In the genomic region with DNA sequence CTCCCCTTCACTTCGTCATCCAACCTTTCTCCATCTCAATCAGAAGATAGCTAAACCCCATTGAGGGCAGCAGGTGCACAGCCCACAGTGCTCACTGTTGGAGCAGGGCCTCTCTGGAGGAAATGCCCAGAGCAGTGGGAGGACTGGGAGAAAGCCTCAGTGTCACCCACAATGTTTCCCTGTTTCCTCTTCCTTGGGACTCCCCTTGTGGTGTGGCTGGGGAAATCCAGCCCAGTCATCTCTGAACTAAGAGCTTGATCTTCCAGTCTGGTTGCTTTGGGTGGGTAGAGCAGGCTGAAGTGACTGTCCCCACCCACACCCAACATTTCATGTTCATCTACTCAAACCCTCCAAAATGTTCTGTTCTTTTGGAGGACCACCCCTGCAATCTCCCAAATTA, we compare ENCODE assay signal across 10 cellular contexts. TPM values are rescaled to one million over a fixed set of nuclear protein-coding genes. Genes with fewer than 3 reads are reported as not detected.
DNase-seq lines count a peak whose midpoint lies in the region; ATAC-seq, FAIRE-seq and TF ChIP-seq lines count a peak whose summit lies in the region.
"Had no signal": no experiment of that assay in that cellular context is flagged by ENCODE, and none has a peak within 500 bp of the region (broad histone marks: within the 10 kb centered on the region; RNA-seq: fewer than 3 reads in every experiment).

No MANE protein-coding gene starts in this region.

- H3K27ac ChIP-seq in mammary epithelial cell (ENCODE audit: insufficient read depth, low read depth, low read length) = no peak overlapping the region
- H3K27ac ChIP-seq in breast epithelium = no peak overlapping the region
- H3K27ac ChIP-seq in GM12878 (ENCODE audit: control insufficient read depth, insufficient read depth) = peak overlapping the region; percentile 30
- H3K27ac ChIP-seq in upper lobe of left lung = no peak overlapping the region
- no peak overlapping the region for H3K27ac ChIP-seq in SK-N-SH (ENCODE audit: low read depth in 2 of 2, low read length in 1 of 2)
- no peak overlapping the region for H3K27ac ChIP-seq in suprapubic skin

- no TSS peak for BruUV-seq in mammary epithelial cell (replicated peaks; lab: Mats Ljungman, UMichigan)
- no TSS peak for BruUV-seq in GM12878 (replicated peaks; lab: Mats Ljungman, UMichigan)

- RAD21 ChIA-PET in GM12878 (lab: Charles Lee; ENCODE audit: unreplicated experiment) = interaction anchor here (1.0 to 3.0 kb wide), 5 partner anchors 12 to 172 kb away, joined by 3 to 27 read pairs (median 12); no protein-coding TSS in a partner anchor

- WGBS in mammary epithelial cell (ENCODE audit: low coverage, missing lambda C conversion rate) = 92% methylated on average over 1 of the region's 1 CpG
- 0% methylated on average over 1 of the region's 1 CpG for WGBS in GM12878 (ENCODE audit: insufficient coverage, insufficient replicate concordance, low lambda C conversion rate, missing lambda C conversion rate)
- 87 to 90% methylated on average over 1 of the region's 1 CpG for WGBS in upper lobe of left lung, 2 donors
- 94% methylated on average over 1 of the region's 1 CpG for WGBS in SK-N-SH (ENCODE audit: low lambda C conversion rate)
- 93% methylated on average over 1 of the region's 1 CpG for WGBS in suprapubic skin

- H3K27me3 ChIP-seq in mammary epithelial cell (ENCODE audit: insufficient read depth, low read length) (no peaks in the 10 kb centered on the region), breast epithelium (no peaks in the 10 kb centered on the region), GM12878 (replicated peaks in 1 of 2; ENCODE audit: control insufficient read depth in 2 of 2, insufficient read depth in 2 of 2, low read length in 1 of 2) (no peaks in the 10 kb centered on the region), upper lobe of left lung (no peaks in the 10 kb centered on the region), SK-N-SH (ENCODE audit: insufficient read depth) (no peaks in the 10 kb centered on the region), suprapubic skin (no peaks in the 10 kb centered on the region)

- FAIRE-seq in GM12878 (lab: Jason Lieb, UNC) = peak; percentile 35
- FAIRE-seq: islet of Langerhans had no signal

- dilution Hi-C loops in mammary epithelial cell (cut with HindIII; ENCODE audit: low sequenced_read_pairs) = no loop called here

- H3K36me3 ChIP-seq in mammary epithelial cell (ENCODE audit: insufficient read depth, low read length) = no peaks in the 10 kb centered on the region
- no peaks in the 10 kb centered on the region for H3K36me3 ChIP-seq in breast epithelium
- H3K36me3 ChIP-seq in GM12878 (ENCODE audit: control insufficient read depth in 2 of 2, insufficient read depth in 2 of 2, low read length in 1 of 2) = no peaks in the 10 kb centered on the region
- no peaks in the 10 kb centered on the region for H3K36me3 ChIP-seq in upper lobe of left lung
- H3K36me3 ChIP-seq in SK-N-SH (replicated peaks in 1 of 2; ENCODE audit: control insufficient read depth in 1 of 2, insufficient read depth in 2 of 2, low read length in 1 of 2) = no peaks in the 10 kb centered on the region
- no peaks in the 10 kb centered on the region for H3K36me3 ChIP-seq in suprapubic skin

- no peak overlapping the region for H3K9ac ChIP-seq in mammary epithelial cell (ENCODE audit: insufficient read depth, low read length)
- no peak overlapping the region for H3K9ac ChIP-seq in GM12878 (ENCODE audit: control insufficient read depth, insufficient read depth, low read length)
- H3K9ac ChIP-seq in SK-N-SH = no peak overlapping the region

- H3K4me1 ChIP-seq in mammary epithelial cell (ENCODE audit: insufficient read depth, low read length) (peaks cover 5% of the 10 kb centered on the region), breast epithelium (no peaks in the 10 kb centered on the region), GM12878 (ENCODE audit: control insufficient read depth, insufficient read depth, low read length) (peaks cover 67% of the 10 kb centered on the region), upper lobe of left lung (peaks cover 0 to 10% (median 7%) of the 10 kb centered on the region in 4 donors), SK-N-SH (ENCODE audit: control insufficient read depth in 1 of 2, insufficient read depth in 2 of 2, low read depth in 1 of 2, low read length in 1 of 2) (no peaks in the 10 kb centered on the region; a peak in 1 of 4 replicates), suprapubic skin (peaks cover 10% of the 10 kb centered on the region)

- H2AFZ ChIP-seq in mammary epithelial cell (ENCODE audit: low read depth, low read length) = no peak overlapping the region
- no peak overlapping the region for H2AFZ ChIP-seq in GM12878 (ENCODE audit: control insufficient read depth, low read depth, low read length)
- no peak overlapping the region for H2AFZ ChIP-seq in SK-N-SH (ENCODE audit: low read depth)

- peak; percentile 90 to 91; a peak in 3 of 4 replicates for TF ChIP-seq EP300 in GM12878 (IDR thresholded peaks at IDR 0.05; ENCODE audit: borderline replicate concordance in 1 of 2, control insufficient read depth in 1 of 2, low read depth in 2 of 2, low read length in 2 of 2)
- TF ChIP-seq EP300 in upper lobe of left lung (IDR thresholded peaks at IDR 0.05) = no peak
- TF ChIP-seq EP300 in SK-N-SH (IDR thresholded peaks at IDR 0.05; ENCODE audit: borderline replicate concordance in 1 of 2, low read depth in 1 of 2, low read length in 1 of 2) = no peak
- TF ChIP-seq EP300 in suprapubic skin (IDR thresholded peaks at IDR 0.05) = no peak

- in situ Hi-C loops in mammary epithelial cell (cut with MboI; ENCODE audit: low sequenced_read_pairs in 2 of 2) (loop anchor here (5.0 to 25.0 kb wide), 2 partner anchors 172 to 177 kb away; no protein-coding TSS in a partner anchor), GM12878 (cut with MboI) (no loop called here)

- POLR2A ChIA-PET in GM12878 (lab: Charles Lee) (interaction anchor here (1.3 kb wide), 1 partner anchor 32 kb away, joined by 4 read pairs; no protein-coding TSS in a partner anchor), SK-N-SH (lab: Yijun Ruan, JAX) (no interaction called here)

- no peaks in the 10 kb centered on the region for H3K9me3 ChIP-seq in mammary epithelial cell (replicated peaks; ENCODE audit: insufficient read depth, low read length)
- no peaks in the 10 kb centered on the region for H3K9me3 ChIP-seq in breast epithelium
- H3K9me3 ChIP-seq in GM12878 (replicated peaks; ENCODE audit: control insufficient read depth, insufficient read depth, low read length) = no peaks in the 10 kb centered on the region; the same call in 2 of the 3 replicates
- H3K9me3 ChIP-seq in upper lobe of left lung = no peaks in the 10 kb centered on the region
- no peaks in the 10 kb centered on the region for H3K9me3 ChIP-seq in SK-N-SH
- H3K9me3 ChIP-seq in suprapubic skin = no peaks in the 10 kb centered on the region

- TF ChIP-seq RAD21 in GM12878 (IDR thresholded peaks at IDR 0.05; ENCODE audit: insufficient read depth, low read depth, low read length) (no peak), SK-N-SH (IDR thresholded peaks at IDR 0.05; ENCODE audit: low read length) (no peak)

- intact Hi-C loops in mammary epithelial cell (cut with micrococcal nuclease) (loop anchor here (10.0 kb wide), 1 partner anchor 620 kb away; no protein-coding TSS in a partner anchor), breast epithelium (cut with DNase I; ENCODE audit: low total_unique reads) (no loop called here), GM12878 (cut with micrococcal nuclease; ENCODE audit: unreplicated experiment) (loop anchor here (5.0 to 10.0 kb wide), 3 partner anchors 97 to 360 kb away; partner anchors contain the start of gene CCDC83)

- H3K79me2 ChIP-seq in mammary epithelial cell (ENCODE audit: insufficient read depth, low read length) = no peaks in the 10 kb centered on the region
- no peaks in the 10 kb centered on the region for H3K79me2 ChIP-seq in GM12878 (ENCODE audit: control insufficient read depth, insufficient read depth, low read length)
- H3K79me2 ChIP-seq in SK-N-SH (ENCODE audit: insufficient read depth) = no peaks in the 10 kb centered on the region

- no peaks in the 10 kb centered on the region for H3K9me2 ChIP-seq in SK-N-SH

- SMC1A ChIA-PET in GM12878 (lab: Charles Lee; ENCODE audit: uncharacterized antibody, unreplicated experiment) = interaction anchor here (0.8 to 6.4 kb wide), 13 partner anchors 10 to 185 kb away, joined by 3 to 78 read pairs (median 4); partner anchors contain the start of gene PICALM

- TF ChIP-seq CTCF in mammary epithelial cell (conservative IDR thresholded peaks at IDR 0.05 in 1 of 2, IDR thresholded peaks at IDR 0.05 in 1 of 2; ENCODE audit: extremely low read depth in 1 of 2, insufficient read depth in 1 of 2, low read depth in 1 of 2, low read length in 2 of 2) (peak; percentile 3 to 32), breast epithelium (IDR thresholded peaks at IDR 0.05) (no peak), GM12878 (IDR thresholded peaks at IDR 0.05 in 2 of 3, conservative IDR thresholded peaks at IDR 0.05 in 1 of 3; ENCODE audit: control insufficient read depth in 2 of 3, extremely low read depth in 1 of 3, insufficient read depth in 1 of 3, low read depth in 3 of 3, low read length in 3 of 3) (no peak), upper lobe of left lung (IDR thresholded peaks at IDR 0.05) (peak in 1 of 6 experiments; percentile 7), SK-N-SH (IDR thresholded peaks at IDR 0.05) (no peak; the same call in 1 of the 2 replicates), suprapubic skin (IDR thresholded peaks at IDR 0.05) (no peak)

- ATAC-seq in HG03558 (IDR thresholded peaks at IDR 0.05; ENCODE audit: extremely low read depth, unreplicated experiment) (peak; percentile 30), GM12878 (peak; percentile 58), upper lobe of left lung (ENCODE audit: low FRiP score in 2 of 2) (peak; percentile 18 to 44)
- ATAC-seq: CD8-positive, alpha-beta T cell had no signal

- no peaks in the 10 kb centered on the region for H3F3A ChIP-seq in SK-N-SH (replicated peaks; ENCODE audit: insufficient read depth)

- H3K4me3 ChIP-seq in mammary epithelial cell (replicated peaks in 1 of 3; ENCODE audit: insufficient read depth in 1 of 3, low read depth in 2 of 3, low read length in 3 of 3) (no peak overlapping the region), breast epithelium (no peak overlapping the region), GM12878 (no peak overlapping the region), upper lobe of left lung (no peak overlapping the region), SK-N-SH (ENCODE audit: low read depth in 2 of 2, low read length in 1 of 2) (no peak overlapping the region), suprapubic skin (no peak overlapping the region)

- H4K20me1 ChIP-seq in mammary epithelial cell (ENCODE audit: insufficient read depth, low read length) = no peaks in the 10 kb centered on the region
- no peaks in the 10 kb centered on the region for H4K20me1 ChIP-seq in GM12878 (ENCODE audit: control insufficient read depth, insufficient read depth)
- no peaks in the 10 kb centered on the region for H4K20me1 ChIP-seq in SK-N-SH (ENCODE audit: insufficient read depth)

- H3K4me2 ChIP-seq in mammary epithelial cell (ENCODE audit: insufficient read depth, low read depth, low read length) = no peak overlapping the region
- H3K4me2 ChIP-seq in GM12878 (ENCODE audit: control insufficient read depth, insufficient read depth) = peak overlapping the region; percentile 45
- no peak overlapping the region for H3K4me2 ChIP-seq in SK-N-SH

- DNase-seq in mammary epithelial cell (peak; percentile 73), breast epithelium (ENCODE audit: low spot score in 2 of 2) (no peak), GM12878 (ENCODE audit: low read depth, low spot score) (peak; percentile 91), upper lobe of left lung (no peak), NCI-H1048 (lab: John Stamatoyannopoulos, UW) (no peak), SK-N-SH (no peak), suprapubic skin (ENCODE audit: low spot score in 2 of 2) (no peak)
- DNase-seq: CD8-positive, alpha-beta T cell had no signal

- CTCF ChIA-PET in mammary epithelial cell (lab: Charles Lee; ENCODE audit: low non-redundant PET) (no interaction called here), GM12878 (lab: Yijun Ruan, JAX) (interaction anchor here (0.7 to 7.7 kb wide), 5 partner anchors 13 to 173 kb away, joined by 3 to 103 read pairs (median 5); partner anchors contain the start of gene PICALM), SK-N-SH (lab: Yijun Ruan, JAX) (interaction anchor here (1.0 to 5.0 kb wide), 3 partner anchors 9 to 172 kb away, joined by 3 to 42 read pairs (median 3); no protein-coding TSS in a partner anchor)

- TF ChIP-seq POLR2A in breast epithelium (IDR thresholded peaks at IDR 0.05) = no peak
- no peak for TF ChIP-seq POLR2A in GM12878 (IDR thresholded peaks at IDR 0.05; ENCODE audit: low read depth, low read length)
- no peak for TF ChIP-seq POLR2A in upper lobe of left lung (IDR thresholded peaks at IDR 0.05)
- TF ChIP-seq POLR2A in suprapubic skin (IDR thresholded peaks at IDR 0.05) = no peak

RNA-seq across cellular contexts. Expression of gene EED, which starts 29.8 kb away (rescaled TPM):
- total RNA-seq in mammary epithelial cell = 10 to 100 TPM; 15.8 to 25.5 TPM
- 14.0 TPM for polyA plus RNA-seq in mammary epithelial cell
- 10.0 TPM for polyA minus RNA-seq in mammary epithelial cell
- 10 to 100 TPM; 14.6 to 39.4 (median 26.2) TPM for total RNA-seq in breast epithelium
- total RNA-seq in GM12878 (2013; cell fraction: nucleolus; rRNA removed) = 146 and 159 TPM in 2 replicates
- 41.5 and 53.4 TPM in 2 replicates for total RNA-seq in GM12878 (2014; rRNA removed)
- 58.8 and 60.4 TPM in 2 replicates for total RNA-seq in GM12878 (2014; rRNA removed; fragmentation: Illumina TruSeq; extraction: Trizol)
- 46.3 and 53.1 TPM in 2 replicates for total RNA-seq in GM12878 (2021)
- polyA plus RNA-seq in GM12878 (2011; ENCODE audit: low read depth) = 39.3 TPM
- polyA plus RNA-seq in GM12878 (2011; rRNA removed) = 85.6 and 113 TPM in 2 replicates
- polyA plus RNA-seq in GM12878 (2011; cell fraction: cytosol; rRNA removed) = 25.9 and 27.1 TPM in 2 replicates
- 50.5 and 65.2 TPM in 2 replicates for polyA plus RNA-seq in GM12878 (2011; cell fraction: nucleus; rRNA removed)
- polyA plus RNA-seq in GM12878 (2012) = 57.2 and 62.0 TPM in 2 replicates
- polyA plus RNA-seq in GM12878 (2014; fragmentation: Illumina TruSeq; extraction: Trizol) = 51.1 and 61.8 TPM in 2 replicates
- polyA plus RNA-seq in GM12878 (2014; fragmentation: Nextera tagmentation; extraction: Ambion mirVana) = 100 to 1,000 TPM; 101 to 140 TPM
- polyA plus RNA-seq in GM12878 (2014; rRNA removed) = 41.4 and 49.5 TPM in 2 replicates
- 100 to 1,000 TPM in 1 of 2 experiments, 10 to 100 TPM in 1; 95.1 to 105 TPM for polyA plus RNA-seq in GM12878 (2016; fragmentation: Nextera tagmentation; extraction: Ambion mirVana)
- 34.6 and 51.6 TPM in 2 replicates for polyA minus RNA-seq in GM12878 (2011; rRNA and poly(A)+ RNA removed)
- 17.0 and 27.9 TPM in 2 replicates for polyA minus RNA-seq in GM12878 (2011; cell fraction: cytosol; rRNA and poly(A)+ RNA removed)
- polyA minus RNA-seq in GM12878 (2011; cell fraction: nucleus; rRNA and poly(A)+ RNA removed) = 42.0 and 76.3 TPM in 2 replicates
- 10 to 100 TPM in 5 of 6 donors, 1 to 10 TPM in 1; 6.7 to 43.1 (median 16.0) TPM for total RNA-seq in upper lobe of left lung
- 12.8 and 14.2 TPM in 2 replicates for polyA plus RNA-seq in SK-N-SH (2012; rRNA removed)
- 13.3 and 13.9 TPM in 2 replicates for polyA plus RNA-seq in SK-N-SH (2012; cell fraction: cytosol; rRNA removed)
- polyA plus RNA-seq in SK-N-SH (2012; cell fraction: nucleus; rRNA removed) = 21.7 and 33.6 TPM in 2 replicates
- total RNA-seq in suprapubic skin = 10 to 100 TPM; 11.9 to 39.3 (median 15.1) TPM

Comparison
In these comparisons a context has a peak if more than half of its experiments do, and no peak if none do; other contexts are left out.
1. DNase-seq: peak in mammary epithelial cell (single experiment) and GM12878 (single experiment); none in breast epithelium (0 of 2), upper lobe of left lung (0 of 2), NCI-H1048 (single experiment), SK-N-SH (single experiment) and suprapubic skin (0 of 2).
2. CTCF ChIP-seq: peak in mammary epithelial cell (2 of 2); none in breast epithelium (0 of 3), GM12878 (0 of 3), SK-N-SH (single experiment) and suprapubic skin (0 of 2).
3. Peak in every context shown above with its lines, with median percentiles within 50 percentile points of each other: ATAC-seq.